In the genomic region with DNA sequence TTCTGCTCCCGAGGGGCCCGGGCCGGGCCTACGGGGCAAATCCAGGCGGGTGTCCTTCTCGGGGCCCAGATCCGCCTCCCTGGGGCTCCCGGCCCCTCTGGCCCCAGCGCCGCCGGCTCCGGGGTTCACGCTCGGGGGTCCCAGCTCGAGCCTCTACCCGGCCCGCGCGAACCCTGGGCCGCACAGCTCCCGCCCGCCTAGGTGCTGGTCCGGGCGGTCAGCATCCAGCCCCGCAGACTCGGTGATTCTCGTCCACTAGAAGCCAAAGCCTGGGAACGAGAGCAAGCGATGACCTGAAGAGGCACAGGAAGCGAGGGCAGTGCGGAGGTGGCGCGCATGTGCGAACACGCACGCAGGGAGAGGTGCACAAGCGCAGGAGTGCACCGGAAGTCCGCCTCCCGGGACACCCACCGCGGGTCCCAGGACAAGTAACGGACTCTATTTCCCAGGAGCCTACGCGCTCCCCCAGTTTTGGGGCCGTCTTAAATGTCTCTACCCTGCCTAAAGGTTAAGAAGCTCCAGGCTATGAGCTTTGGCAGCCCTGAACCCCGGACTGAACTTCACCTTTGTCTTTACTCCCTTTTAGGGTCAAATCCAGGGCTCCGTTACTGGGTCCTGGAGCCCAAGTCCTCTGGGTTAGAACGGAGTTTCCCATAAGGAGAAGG, we compare ENCODE assay signal across 8 cellular contexts. TPM values are rescaled to one million over a fixed set of nuclear protein-coding genes. Genes with fewer than 3 reads are reported as not detected.
DNase-seq lines count a peak whose midpoint lies in the region; ATAC-seq and TF ChIP-seq lines count a peak whose summit lies in the region.
"Not testable (repeated sequence)": the region's sequence is repeated elsewhere in the genome, so short reads cannot be mapped to it uniquely, and the experiment has no call there.

POM121C (minus strand) TSS at position 321 of the 665 bp plus-strand sequence. CDS start 44,803 bp downstream, outside the sequence.

- not testable (repeated sequence) for H3K27ac ChIP-seq in PC-9
- peak within 1 kb of the TSS; percentile 80 to 87 for H3K27ac ChIP-seq in esophagus (ENCODE audit: low read depth in 2 of 2, low read length in 1 of 2)
- H3K27ac ChIP-seq in muscle layer of duodenum (ENCODE audit: low read length), result peak within 1 kb of the TSS; percentile 23

- not testable (repeated sequence) for H3K79me2 ChIP-seq in PC-9 (ENCODE audit: low read depth)

- CTCF ChIA-PET in PC-9 (lab: Charles Lee), result not testable (repeated sequence)

- WGBS in esophagus, 2 donors, result 0 to 1% methylated on average over 35 to 49 of the region's 49 CpGs

- ATAC-seq in GM21717 (IDR thresholded peaks at IDR 0.05; ENCODE audit: unreplicated experiment), result peak; percentile 98

- peak within 1 kb of the TSS; percentile 73 for H3K4me2 ChIP-seq in PC-9

- not testable (repeated sequence) for H3F3A ChIP-seq in PC-9 (ENCODE audit: insufficient read depth, low read depth)

- H3K36me3 ChIP-seq in PC-9 (ENCODE audit: low read depth); esophagus (ENCODE audit: control insufficient read depth in 2 of 2, insufficient read depth in 2 of 2, low read length in 1 of 2); muscle layer of duodenum (ENCODE audit: control insufficient read depth in 1 of 2, insufficient read depth in 2 of 2, low read length in 2 of 2): not testable (repeated sequence)

- POLR2A ChIA-PET in PC-9 (lab: Charles Lee; ENCODE audit: unreplicated experiment), result not testable (repeated sequence)

- not testable (repeated sequence) for H4K20me1 ChIP-seq in PC-9 (ENCODE audit: insufficient read depth)

- not testable (repeated sequence) for H3K9me2 ChIP-seq in PC-9 (ENCODE audit: insufficient read depth)

- intact Hi-C loops in PC-9 (cut with micrococcal nuclease; ENCODE audit: unreplicated experiment), result not testable (repeated sequence)

- not testable (repeated sequence) for H3K9me3 ChIP-seq in PC-9 (ENCODE audit: insufficient read depth, low read depth); esophagus (ENCODE audit: control insufficient read depth in 2 of 2, insufficient read depth in 1 of 2, low read depth in 1 of 2, low read length in 1 of 2); muscle layer of duodenum (ENCODE audit: control insufficient read depth in 1 of 2, low read length in 2 of 2)

- H3K27me3 ChIP-seq in PC-9 (ENCODE audit: insufficient read depth, low read depth); esophagus (ENCODE audit: control insufficient read depth in 1 of 2, insufficient read depth in 2 of 2, low read length in 2 of 2); muscle layer of duodenum (ENCODE audit: low read depth, low read length): not testable (repeated sequence)

- H2AFZ ChIP-seq in PC-9, result peak within 1 kb of the TSS; percentile 59

- peak; percentile 66 for DNase-seq in DMS153 treated with DMSO at 0.1 percent for 48 hours (lab: John Stamatoyannopoulos, UW; ENCODE audit: unreplicated experiment)
- DNase-seq in Jurkat, Clone E6-1 (ENCODE audit: low read depth, low spot score), result peak; percentile 87
- DNase-seq in PC-9, result peak; percentile 69 to 87
- peak; percentile 82 for DNase-seq in activated T-cell treated with anti-CD3 and anti-CD28 coated beads, Interleukin-2, amount 50 U/mL, for 1 hour
- DNase-seq in stimulated activated CD8-positive, alpha-beta memory T cell treated with anti-CD3 and anti-CD28 coated beads, Interleukin-7, amount 100 ng/mL, for 24 hours (ENCODE audit: low read depth), result peak; percentile 77

- not testable (repeated sequence) for TF ChIP-seq CTCF in PC-9 (conservative IDR thresholded peaks at IDR 0.05)

- not testable (repeated sequence) for BruUV-seq in PC-9 (replicated peaks; lab: Mats Ljungman, UMichigan)

- not testable (repeated sequence) for H3K4me1 ChIP-seq in PC-9 (replicated peaks; ENCODE audit: insufficient read depth); esophagus (ENCODE audit: control insufficient read depth in 2 of 2, insufficient read depth in 2 of 2, low read length in 1 of 2); muscle layer of duodenum (ENCODE audit: control insufficient read depth in 1 of 2, insufficient read depth in 2 of 2, low read length in 2 of 2)

- peak within 1 kb of the TSS; percentile 67 for H3K4me3 ChIP-seq in Jurkat, Clone E6-1 (ENCODE audit: low read length)
- H3K4me3 ChIP-seq in PC-9 (peak within 1 kb of the TSS; percentile 70), esophagus (ENCODE audit: low read depth in 1 of 2, low read length in 2 of 2) (peak within 1 kb of the TSS; percentile 74 to 87), muscle layer of duodenum (ENCODE audit: low read depth in 1 of 2, low read length in 2 of 2) (peak within 1 kb of the TSS; percentile 44 to 77)

RNA-seq across cellular contexts. Expression of gene POM121C, which starts in this region (rescaled TPM):
- polyA plus RNA-seq in Jurkat, Clone E6-1 (2012; ENCODE audit: insufficient read depth, insufficient read length), result 43.9 TPM
- total RNA-seq in PC-9 (2021), result 49.2 and 53.3 TPM in 2 replicates
- polyA plus RNA-seq in esophagus, result 10 to 100 TPM in 1 of 2 donors, 1 to 10 TPM in 1; 9.9 to 12.5 TPM
